Comparison of ENCODE assay signal across 9 cellular contexts in the genomic region with DNA sequence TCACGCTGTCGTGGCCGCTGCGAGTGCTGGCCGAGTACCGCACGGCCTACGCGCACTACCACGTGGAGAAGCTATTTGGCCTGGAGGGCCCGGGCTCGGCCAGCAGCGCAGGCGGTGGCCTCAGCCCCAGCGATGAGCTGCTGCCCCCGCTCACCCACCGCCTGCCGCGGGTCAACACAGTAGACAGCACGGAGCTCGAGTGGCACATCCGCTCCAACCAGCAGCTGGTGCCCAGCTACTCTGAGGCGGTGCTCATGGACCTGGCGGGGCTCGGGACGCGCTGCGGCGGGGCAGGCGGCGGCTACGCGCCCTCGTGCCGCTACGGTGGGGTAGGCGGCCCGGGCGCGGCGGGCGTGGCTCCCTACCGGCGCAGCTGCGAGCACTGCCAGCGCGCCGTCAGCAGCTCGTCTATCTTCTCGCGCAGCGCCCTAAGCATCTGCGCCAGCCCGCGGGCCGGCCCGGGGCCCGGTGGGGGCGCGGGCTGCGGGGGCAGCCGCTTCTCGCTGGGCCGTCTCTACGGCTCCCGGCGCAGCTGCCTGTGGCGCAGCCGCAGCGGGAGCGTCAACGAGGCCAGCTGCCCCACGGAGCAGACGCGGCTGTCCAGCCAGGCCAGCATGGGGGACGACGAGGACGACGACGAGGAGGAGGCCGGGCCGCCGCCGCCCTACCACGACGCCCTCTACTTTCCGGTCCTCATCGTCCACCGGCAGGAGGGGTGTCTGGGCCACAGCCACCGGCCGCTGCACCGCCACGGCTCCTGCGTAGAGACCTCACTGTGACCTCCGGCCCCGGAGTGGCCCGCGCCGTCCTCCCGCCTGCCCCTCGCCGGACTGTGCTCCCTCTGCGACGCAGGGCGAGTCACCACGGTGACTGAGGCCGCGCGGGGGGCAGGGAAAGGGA. TPM values are rescaled to one million over a fixed set of nuclear protein-coding genes. Genes with fewer than 3 reads are reported as not detected.
DNase-seq lines count a peak whose midpoint lies in the region; ATAC-seq, FAIRE-seq and TF ChIP-seq lines count a peak whose summit lies in the region.
"Had no signal": no experiment of that assay in that cellular context is flagged by ENCODE, and none has a peak within 500 bp of the region (broad histone marks: within the 10 kb centered on the region; RNA-seq: fewer than 3 reads in every experiment).

No MANE protein-coding gene starts in this region.

- TF ChIP-seq CTCF in CD4-positive, alpha-beta T cell (IDR thresholded peaks at IDR 0.05): no peak
- TF ChIP-seq CTCF in RWPE2 (IDR thresholded peaks at IDR 0.05; ENCODE audit: poor library complexity, severe bottlenecking) (no peak), pancreas (IDR thresholded peaks at IDR 0.05) (no peak)

- peak in 2 of 10 experiments; percentile 12 to 32 for DNase-seq in CD4-positive, alpha-beta T cell
- no peak for DNase-seq in RWPE2 (ENCODE audit: low spot score)
- DNase-seq in pancreas: peak in 2 of 6 donors; percentile 69 to 75
- no peak for DNase-seq in occipital lobe (lab: John Stamatoyannopoulos, UW)
- no peak for DNase-seq in NCI-H2081 (lab: John Stamatoyannopoulos, UW)
- DNase-seq: GF-D8 had no signal

- POLR2A ChIA-PET in CD4-positive, alpha-beta T cell (lab: Charles Lee): interaction anchor here (0.8 kb wide), 1 partner anchor 23 kb away, joined by 4 read pairs; no protein-coding TSS in a partner anchor

- H3K36me3 ChIP-seq in RWPE2 (ENCODE audit: low read depth) (no peaks in the 10 kb centered on the region), pancreas (no peaks in the 10 kb centered on the region)

- intact Hi-C loops in CD4-positive, alpha-beta T cell (cut with DNase I, micrococcal nuclease): no loop called here
- intact Hi-C loops in pancreas (cut with DNase I): no loop called here

- no peaks in the 10 kb centered on the region for H3K36me3 Mint-ChIP-seq in CD4-positive, alpha-beta T cell (ENCODE audit: low read depth)

- FAIRE-seq in pancreas (lab: Jason Lieb, UNC): no peak

- H3K27me3 Mint-ChIP-seq in CD4-positive, alpha-beta T cell: peaks cover 73% of the 10 kb centered on the region

- H3K4me3 Mint-ChIP-seq in CD4-positive, alpha-beta T cell: no peak overlapping the region

- H3K4me1 Mint-ChIP-seq in CD4-positive, alpha-beta T cell (ENCODE audit: low read depth): peaks cover 5% of the 10 kb centered on the region

- H3K9me3 Mint-ChIP-seq in CD4-positive, alpha-beta T cell: no peaks in the 10 kb centered on the region

- CTCF ChIA-PET in CD4-positive, alpha-beta T cell (lab: Charles Lee): interaction anchor here (2.4 kb wide), 1 partner anchor 37 kb away, joined by 8 read pairs; a partner anchor contains a TSS

- H3K9me3 ChIP-seq in CD4-positive, alpha-beta T cell (ENCODE audit: control insufficient read depth, low read length): no peaks in the 10 kb centered on the region
- H3K9me3 ChIP-seq in RWPE2 (ENCODE audit: severe bottlenecking) (no peaks in the 10 kb centered on the region), pancreas (no peaks in the 10 kb centered on the region)

- H3K27ac ChIP-seq in CD4-positive, alpha-beta T cell (ENCODE audit: low read depth, low read length): no peak overlapping the region
- no peak overlapping the region for H3K27ac ChIP-seq in RWPE2 (ENCODE audit: poor library complexity, severe bottlenecking)
- no peak overlapping the region for H3K27ac ChIP-seq in pancreas

- H3K27ac Mint-ChIP-seq in CD4-positive, alpha-beta T cell: no peak overlapping the region

- H3K4me3 ChIP-seq in RWPE2 (ENCODE audit: severe bottlenecking) (peak overlapping the region; percentile 10), pancreas (peak overlapping the region in 3 of 4 donors; percentile 10 to 43 (median 26))

- peak; percentile 82 for ATAC-seq in CD4-positive, alpha-beta T cell (ENCODE audit: poor library complexity)
- ATAC-seq in RWPE2 (ENCODE audit: low read depth) (peak; percentile 64), esophagus mucosa (peak; percentile 48), pancreas (peak; percentile 42 to 78 (median 71)), GM18909 (IDR thresholded peaks at IDR 0.05; ENCODE audit: poor library complexity, unreplicated experiment) (no peak), GM21717 (IDR thresholded peaks at IDR 0.05; ENCODE audit: unreplicated experiment) (no peak)

- WGBS in pancreas, 2 donors: 11 to 14% methylated on average over 101 to 109 of the region's 109 CpGs

- H3K4me1 ChIP-seq in RWPE2 (ENCODE audit: insufficient read depth, poor library complexity, severe bottlenecking): no peaks in the 10 kb centered on the region
- peaks cover 0 to 3% (median 0%) of the 10 kb centered on the region in 3 donors for H3K4me1 ChIP-seq in pancreas

- peaks cover 70% of the 10 kb centered on the region for H3K27me3 ChIP-seq in CD4-positive, alpha-beta T cell (ENCODE audit: control insufficient read depth, insufficient read depth, low read length)
- H3K27me3 ChIP-seq in RWPE2 (ENCODE audit: insufficient read depth, poor library complexity, severe bottlenecking) (peaks cover 34% of the 10 kb centered on the region), pancreas (peaks cover 0 to 9% (median 3%) of the 10 kb centered on the region in 4 donors)

RNA-seq across cellular contexts. Expression of a gene that starts 5.7 kb away (rescaled TPM):
- total RNA-seq in CD4-positive, alpha-beta T cell: not detected
- total RNA-seq in esophagus mucosa (not detected), pancreas (under 1 TPM in 4 of 6 donors, not detected in 2; 0.06 to 0.12 (median 0.09) TPM), occipital lobe (53.5 TPM)
- under 1 TPM; 0.54 to 0.65 TPM for polyA plus RNA-seq in pancreas

RNA-seq across cellular contexts. Expression of a gene that starts 10.6 kb away (rescaled TPM):
- total RNA-seq in CD4-positive, alpha-beta T cell: 10 to 100 TPM; 43.0 to 43.1 TPM
- total RNA-seq in esophagus mucosa (2.8 TPM), pancreas (10 to 100 TPM in 1 of 6 donors, 1 to 10 TPM in 5; 2.5 to 16.9 (median 5.5) TPM), occipital lobe (7.8 TPM)
- polyA plus RNA-seq in pancreas: 10 to 100 TPM; 10.1 to 12.1 TPM

RNA-seq across cellular contexts. Expression of a gene that starts 18.7 kb away (rescaled TPM):
- 1 to 10 TPM; 6.4 to 7.0 TPM for total RNA-seq in CD4-positive, alpha-beta T cell
- total RNA-seq in esophagus mucosa (15.7 TPM), pancreas (10 to 100 TPM; 15.9 to 30.4 (median 20.5) TPM), occipital lobe (33.1 TPM)
- polyA plus RNA-seq in pancreas: 10 to 100 TPM; 10.8 to 23.6 TPM

RNA-seq across cellular contexts. Expression of a gene that starts 29.1 kb away (rescaled TPM):
- 100 to 1,000 TPM; 401 to 405 TPM for total RNA-seq in CD4-positive, alpha-beta T cell
- total RNA-seq in esophagus mucosa (412 TPM), pancreas (100 to 1,000 TPM; 370 to 577 (median 464) TPM), occipital lobe (440 TPM)
- 100 to 1,000 TPM; 145 to 328 TPM for polyA plus RNA-seq in pancreas

RNA-seq across cellular contexts. Expression of a gene that starts 37.1 kb away (rescaled TPM):
- total RNA-seq in CD4-positive, alpha-beta T cell: 10 to 100 TPM; 12.0 to 12.7 TPM
- total RNA-seq in esophagus mucosa: 9.1 TPM
- 1 to 10 TPM; 3.6 to 7.4 (median 4.8) TPM for total RNA-seq in pancreas
- 1 to 10 TPM; 5.7 to 8.7 TPM for polyA plus RNA-seq in pancreas
- 14.5 TPM for total RNA-seq in occipital lobe

Comparison
In these comparisons a context has a peak if more than half of its experiments do, and no peak if none do; other contexts are left out.
1. ATAC-seq: peak in CD4-positive, alpha-beta T cell (single experiment), RWPE2 (single experiment), esophagus mucosa (single experiment) and pancreas (4 of 4); none in GM18909 (single experiment) and GM21717 (single experiment).
2. RNA of a gene that starts 5.7 kb away (total RNA-seq): 53.5 TPM in occipital lobe (single experiment); 0.06 to 0.12 TPM in pancreas, not detected in CD4-positive, alpha-beta T cell and not detected in esophagus mucosa (single experiment); every median in the first group is over 10 times any median in the second.